In the genomic region with DNA sequence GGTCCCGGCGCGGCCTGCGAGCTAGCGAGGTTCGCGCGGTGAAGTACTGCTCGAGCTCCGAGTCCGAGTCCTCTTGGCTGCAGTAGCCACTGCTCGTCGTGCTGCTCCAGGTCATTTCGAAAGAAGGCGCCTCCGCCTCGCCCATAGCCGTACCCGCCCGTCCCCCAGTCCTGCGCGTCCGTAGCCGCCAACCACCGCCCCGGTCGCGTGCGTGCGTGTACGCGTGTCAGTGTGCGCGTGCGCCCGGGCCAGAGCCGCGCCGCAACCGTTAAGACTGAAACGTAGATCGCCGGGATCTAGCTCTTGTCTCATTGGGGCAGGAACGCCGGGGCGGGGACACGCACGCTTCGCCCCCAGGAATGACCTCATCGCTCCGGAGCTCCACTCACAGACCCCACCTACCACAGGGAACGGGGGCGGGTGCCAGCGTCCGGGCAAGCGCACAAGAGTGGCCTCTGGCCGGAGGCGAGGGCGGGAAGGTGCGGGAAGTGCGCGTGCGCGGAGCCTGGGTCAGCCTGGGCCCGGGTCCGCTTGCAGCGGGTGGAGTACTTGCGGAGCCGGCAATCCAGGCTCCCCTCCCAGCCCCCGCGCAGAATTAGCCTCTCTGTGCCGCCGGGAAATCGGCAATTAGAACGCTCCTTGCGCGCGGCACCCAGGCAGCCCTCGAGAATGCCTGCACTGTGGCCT, we compare ENCODE assay signal across 8 cellular contexts. TPM values are rescaled to one million over a fixed set of nuclear protein-coding genes. Genes with fewer than 3 reads are reported as not detected.
DNase-seq lines count a peak whose midpoint lies in the region; ATAC-seq, FAIRE-seq and TF ChIP-seq lines count a peak whose summit lies in the region.

No MANE protein-coding gene starts in this region.

- BruUV-seq in HepG2 (replicated peaks; lab: Mats Ljungman, UMichigan) = no TSS peak

- H2AFZ ChIP-seq in HepG2 (ENCODE audit: low read length) = no peak overlapping the region

- H3K4me3 ChIP-seq in HepG2 (replicated peaks in 1 of 3; ENCODE audit: insufficient read depth in 1 of 3, low read depth in 2 of 3, low read length in 3 of 3) = peak overlapping the region; percentile 86 to 89 (median 88); a peak in 5 of 6 replicates

- H3K36me3 ChIP-seq in HepG2 (replicated peaks in 1 of 2; ENCODE audit: control insufficient read depth in 1 of 2, insufficient read depth in 2 of 2, low read length in 2 of 2) = peaks cover 3 to 12% of the 10 kb centered on the region in 2 experiments; a peak in 2 of 5 replicates

- H3K9me3 ChIP-seq in HepG2 (ENCODE audit: low read length) = no peaks in the 10 kb centered on the region

- ATAC-seq in GM19372 (IDR thresholded peaks at IDR 0.05; ENCODE audit: low read depth, unreplicated experiment) (peak; percentile 67), HG03521 (IDR thresholded peaks at IDR 0.05; ENCODE audit: unreplicated experiment) (peak; percentile 71), HepG2 (peak; percentile 89)

- DNase-seq in NCI-H69 (lab: John Stamatoyannopoulos, UW) (peak; percentile 98), dedifferentiated amniotic fluid mesenchymal stem cell (ENCODE audit: extremely low spot score) (peak; percentile 99), HepG2 (ENCODE audit: low spot score) (peak; percentile 98)
- peak; percentile 89 for DNase-seq in activated CD4-positive, alpha-beta T cell treated with anti-CD3 and anti-CD28 coated beads, Interleukin-2, amount 50 U/mL, for 1 hour
- peak; percentile 94 for DNase-seq in stimulated activated CD4-positive, alpha-beta T cell treated with anti-CD3 and anti-CD28 coated beads, Interleukin-2, amount 100 ng/mL, for 48 hours

- intact Hi-C loops in HepG2 (cut with micrococcal nuclease; ENCODE audit: unreplicated experiment) = no loop called here

- peaks cover 58% of the 10 kb centered on the region for H3K4me1 ChIP-seq in HepG2 (ENCODE audit: insufficient read depth, low read length)

- CTCF ChIA-PET in HepG2 (lab: Yijun Ruan, JAX; ENCODE audit: low intra/inter-chr PET ratio, low total read pairs) = no interaction called here

- H3K79me2 ChIP-seq in HepG2 (ENCODE audit: insufficient read depth, low read length) = peaks cover 41% of the 10 kb centered on the region

- peaks cover 1 to 2% of the 10 kb centered on the region in 2 experiments; a peak in 1 of 5 replicates for H3K27me3 ChIP-seq in HepG2 (ENCODE audit: control insufficient read depth in 1 of 2, insufficient read depth in 2 of 2, low read length in 2 of 2)

- POLR2A ChIA-PET in HepG2 (lab: Yijun Ruan, JAX) = interaction anchor here (0.7 to 4.7 kb wide), 35 partner anchors 9 to 1162 kb away, joined by 3 to 66 read pairs (median 6); a partner anchor contains a TSS

- 0% methylated on average over 4 of the region's 79 CpGs for WGBS in HepG2 (ENCODE audit: low lambda C conversion rate)

- peak overlapping the region; percentile 97 for H3K27ac ChIP-seq in C4-2B
- H3K27ac ChIP-seq in HepG2 (ENCODE audit: extremely low read length, insufficient read depth, low read length) = peak overlapping the region; percentile 85

- in situ Hi-C loops in HepG2 (cut with HindIII; ENCODE audit: extremely low pct_ligation_motif_present, low pct_unique_long_range_greater_than_20kb) = no loop called here

- no peak; the same call in 1 of the 2 replicates for TF ChIP-seq RAD21 in HepG2 (CRISPR knock-in tag; IDR thresholded peaks at IDR 0.05)

- peak in 1 of 2 experiments; percentile 61; a peak in 2 of 4 replicates for TF ChIP-seq POLR2A in HepG2 (IDR thresholded peaks at IDR 0.05; ENCODE audit: insufficient read depth in 1 of 2, low read depth in 2 of 2, low read length in 2 of 2)

- peak overlapping the region; percentile 97 for H3K4me2 ChIP-seq in HepG2 (ENCODE audit: low read depth, low read length)

- FAIRE-seq in HepG2 (lab: Jason Lieb, UNC) = peak; percentile 94

- TF ChIP-seq CTCF in C4-2B (conservative IDR thresholded peaks at IDR 0.05) (no peak), HepG2 (CRISPR knock-in tag; IDR thresholded peaks at IDR 0.05) (peak; percentile 2; the same call in 1 of the 2 replicates)

- peak overlapping the region; percentile 95 for H3K9ac ChIP-seq in HepG2 (ENCODE audit: insufficient read depth, low read depth, low read length)

- H4K20me1 ChIP-seq in HepG2 (ENCODE audit: insufficient read depth, low read length) = peaks cover 12% of the 10 kb centered on the region

- TF ChIP-seq EP300 in HepG2 (IDR thresholded peaks at IDR 0.05; ENCODE audit: low read depth in 2 of 2, low read length in 2 of 2) = no peak
- TF ChIP-seq EP300 in HepG2 (CRISPR knock-in tag; IDR thresholded peaks at IDR 0.05; ENCODE audit: borderline replicate concordance) = no peak

RNA-seq across cellular contexts. Expression of a gene that starts 3.3 kb away (rescaled TPM):
- 7.7 and 10.2 TPM in 2 replicates for total RNA-seq in HepG2 (2016; rRNA removed; fragmentation: Illumina TruSeq; extraction: Trizol)
- total RNA-seq in HepG2 (2016; cell fraction: cytosol; rRNA removed; fragmentation: Illumina TruSeq; extraction: Trizol; ENCODE audit: low read depth) = 2.7 TPM in 2 replicates
- total RNA-seq in HepG2 (2016; cell fraction: insoluble cytoplasmic fraction; rRNA removed; fragmentation: Illumina TruSeq; extraction: Trizol) = 7.2 and 11.0 TPM in 2 replicates
- 5.2 and 5.8 TPM in 2 replicates for total RNA-seq in HepG2 (2016; cell fraction: membrane; rRNA removed; fragmentation: Illumina TruSeq; extraction: Trizol)
- total RNA-seq in HepG2 (2016; cell fraction: nucleus; rRNA removed; fragmentation: Illumina TruSeq; extraction: Trizol) = 13.0 and 14.3 TPM in 2 replicates
- polyA plus RNA-seq in HepG2 (2011; rRNA removed) = 27.5 and 28.6 TPM in 2 replicates
- polyA plus RNA-seq in HepG2 (2011; cell fraction: cytosol; rRNA removed) = 23.8 and 31.2 TPM in 2 replicates
- 38.6 and 41.6 TPM in 2 replicates for polyA plus RNA-seq in HepG2 (2011; cell fraction: nucleus; rRNA removed)
- polyA plus RNA-seq in HepG2 (2012) = 11.2 and 17.2 TPM in 2 replicates
- polyA plus RNA-seq in HepG2 (2016; cell fraction: cytosol; fragmentation: Illumina TruSeq; extraction: Trizol; ENCODE audit: low read depth) = 2.5 and 2.6 TPM in 2 replicates
- polyA plus RNA-seq in HepG2 (2016; cell fraction: insoluble cytoplasmic fraction; fragmentation: Illumina TruSeq; extraction: Trizol; ENCODE audit: low read depth) = 7.5 and 8.1 TPM in 2 replicates
- polyA plus RNA-seq in HepG2 (2016; cell fraction: membrane; fragmentation: Illumina TruSeq; extraction: Trizol; ENCODE audit: low read depth) = 3.3 TPM in 2 replicates
- polyA plus RNA-seq in HepG2 (2016; cell fraction: nucleus; fragmentation: Illumina TruSeq; extraction: Trizol; ENCODE audit: insufficient read depth, low read depth) = 32.3 and 32.6 TPM in 2 replicates
- 14.7 and 35.5 TPM in 2 replicates for polyA minus RNA-seq in HepG2 (2011; rRNA and poly(A)+ RNA removed; ENCODE audit: low replicate concordance)
- 4.9 and 5.4 TPM in 2 replicates for polyA minus RNA-seq in HepG2 (2011; cell fraction: cytosol; rRNA and poly(A)+ RNA removed)
- 9.9 and 10.0 TPM in 2 replicates for polyA minus RNA-seq in HepG2 (2011; cell fraction: nucleus; rRNA and poly(A)+ RNA removed)

RNA-seq across cellular contexts. Expression of a gene that starts 8.2 kb away (rescaled TPM):
- total RNA-seq in HepG2 (2016; rRNA removed; fragmentation: Illumina TruSeq; extraction: Trizol) = 0.49 and 0.60 TPM in 2 replicates
- total RNA-seq in HepG2 (2016; cell fraction: cytosol; rRNA removed; fragmentation: Illumina TruSeq; extraction: Trizol; ENCODE audit: low read depth) = 0.40 and 0.53 TPM in 2 replicates
- total RNA-seq in HepG2 (2016; cell fraction: insoluble cytoplasmic fraction; rRNA removed; fragmentation: Illumina TruSeq; extraction: Trizol) = 0.33 and 0.56 TPM in 2 replicates
- 0.15 and 0.52 TPM in 2 replicates for total RNA-seq in HepG2 (2016; cell fraction: membrane; rRNA removed; fragmentation: Illumina TruSeq; extraction: Trizol)
- total RNA-seq in HepG2 (2016; cell fraction: nucleus; rRNA removed; fragmentation: Illumina TruSeq; extraction: Trizol) = 0.44 and 1.2 TPM in 2 replicates
- 0.74 and 1.8 TPM in 2 replicates for polyA plus RNA-seq in HepG2 (2011; rRNA removed)
- polyA plus RNA-seq in HepG2 (2011; cell fraction: cytosol; rRNA removed) = 0.30 and 0.62 TPM in 2 replicates
- polyA plus RNA-seq in HepG2 (2011; cell fraction: nucleus; rRNA removed) = 6.6 and 8.0 TPM in 2 replicates
- 0.51 and 1.8 TPM in 2 replicates for polyA plus RNA-seq in HepG2 (2012)
- polyA plus RNA-seq in HepG2 (2016; cell fraction: cytosol; fragmentation: Illumina TruSeq; extraction: Trizol; ENCODE audit: low read depth) = 0.24 and 0.28 TPM in 2 replicates
- not detected in 2 replicates for polyA plus RNA-seq in HepG2 (2016; cell fraction: insoluble cytoplasmic fraction; fragmentation: Illumina TruSeq; extraction: Trizol; ENCODE audit: low read depth)
- polyA plus RNA-seq in HepG2 (2016; cell fraction: membrane; fragmentation: Illumina TruSeq; extraction: Trizol; ENCODE audit: low read depth) = 0.17 and 0.38 TPM in 2 replicates
- 1.5 and 2.3 TPM in 2 replicates for polyA plus RNA-seq in HepG2 (2016; cell fraction: nucleus; fragmentation: Illumina TruSeq; extraction: Trizol; ENCODE audit: insufficient read depth, low read depth)
- polyA minus RNA-seq in HepG2 (2011; rRNA and poly(A)+ RNA removed; ENCODE audit: low replicate concordance) = 0.54 and 0.56 TPM in 2 replicates
- polyA minus RNA-seq in HepG2 (2011; cell fraction: cytosol; rRNA and poly(A)+ RNA removed) = not detected in 2 replicates
- polyA minus RNA-seq in HepG2 (2011; cell fraction: nucleus; rRNA and poly(A)+ RNA removed) = 0.50 and 0.52 TPM in 2 replicates

RNA-seq across cellular contexts. Expression of a gene that starts 9.3 kb away (rescaled TPM):
- total RNA-seq in HepG2 (2016; rRNA removed; fragmentation: Illumina TruSeq; extraction: Trizol) = 35.9 and 36.7 TPM in 2 replicates
- 71.2 and 71.5 TPM in 2 replicates for total RNA-seq in HepG2 (2016; cell fraction: cytosol; rRNA removed; fragmentation: Illumina TruSeq; extraction: Trizol; ENCODE audit: low read depth)
- total RNA-seq in HepG2 (2016; cell fraction: insoluble cytoplasmic fraction; rRNA removed; fragmentation: Illumina TruSeq; extraction: Trizol) = 33.2 and 36.7 TPM in 2 replicates
- total RNA-seq in HepG2 (2016; cell fraction: membrane; rRNA removed; fragmentation: Illumina TruSeq; extraction: Trizol) = 83.6 and 94.5 TPM in 2 replicates
- 16.6 and 17.7 TPM in 2 replicates for total RNA-seq in HepG2 (2016; cell fraction: nucleus; rRNA removed; fragmentation: Illumina TruSeq; extraction: Trizol)
- polyA plus RNA-seq in HepG2 (2011; rRNA removed) = 38.5 and 39.1 TPM in 2 replicates
- polyA plus RNA-seq in HepG2 (2011; cell fraction: cytosol; rRNA removed) = 42.4 and 45.2 TPM in 2 replicates
- polyA plus RNA-seq in HepG2 (2011; cell fraction: nucleus; rRNA removed) = 12.4 and 16.2 TPM in 2 replicates
- polyA plus RNA-seq in HepG2 (2012) = 15.6 and 21.1 TPM in 2 replicates
- polyA plus RNA-seq in HepG2 (2016; cell fraction: cytosol; fragmentation: Illumina TruSeq; extraction: Trizol; ENCODE audit: low read depth) = 124 and 125 TPM in 2 replicates
- 51.0 and 54.1 TPM in 2 replicates for polyA plus RNA-seq in HepG2 (2016; cell fraction: insoluble cytoplasmic fraction; fragmentation: Illumina TruSeq; extraction: Trizol; ENCODE audit: low read depth)
- 95.2 and 102 TPM in 2 replicates for polyA plus RNA-seq in HepG2 (2016; cell fraction: membrane; fragmentation: Illumina TruSeq; extraction: Trizol; ENCODE audit: low read depth)
- 42.2 and 43.7 TPM in 2 replicates for polyA plus RNA-seq in HepG2 (2016; cell fraction: nucleus; fragmentation: Illumina TruSeq; extraction: Trizol; ENCODE audit: insufficient read depth, low read depth)
- 25.7 and 41.9 TPM in 2 replicates for polyA minus RNA-seq in HepG2 (2011; rRNA and poly(A)+ RNA removed; ENCODE audit: low replicate concordance)
- polyA minus RNA-seq in HepG2 (2011; cell fraction: cytosol; rRNA and poly(A)+ RNA removed) = 7.9 and 8.1 TPM in 2 replicates
- polyA minus RNA-seq in HepG2 (2011; cell fraction: nucleus; rRNA and poly(A)+ RNA removed) = 5.0 and 5.5 TPM in 2 replicates

RNA-seq across cellular contexts. Expression of a gene that starts 13.3 kb away (rescaled TPM):
- 25.3 and 30.6 TPM in 2 replicates for total RNA-seq in HepG2 (2016; rRNA removed; fragmentation: Illumina TruSeq; extraction: Trizol)
- total RNA-seq in HepG2 (2016; cell fraction: cytosol; rRNA removed; fragmentation: Illumina TruSeq; extraction: Trizol; ENCODE audit: low read depth) = 8.8 and 10.0 TPM in 2 replicates
- total RNA-seq in HepG2 (2016; cell fraction: insoluble cytoplasmic fraction; rRNA removed; fragmentation: Illumina TruSeq; extraction: Trizol) = 30.7 and 30.9 TPM in 2 replicates
- 12.0 and 12.5 TPM in 2 replicates for total RNA-seq in HepG2 (2016; cell fraction: membrane; rRNA removed; fragmentation: Illumina TruSeq; extraction: Trizol)
- 18.9 and 19.6 TPM in 2 replicates for total RNA-seq in HepG2 (2016; cell fraction: nucleus; rRNA removed; fragmentation: Illumina TruSeq; extraction: Trizol)
- polyA plus RNA-seq in HepG2 (2011; rRNA removed) = 51.4 and 52.7 TPM in 2 replicates
- 34.7 and 41.4 TPM in 2 replicates for polyA plus RNA-seq in HepG2 (2011; cell fraction: cytosol; rRNA removed)
- polyA plus RNA-seq in HepG2 (2011; cell fraction: nucleus; rRNA removed) = 127 and 140 TPM in 2 replicates
- polyA plus RNA-seq in HepG2 (2012) = 13.7 and 18.3 TPM in 2 replicates
- polyA plus RNA-seq in HepG2 (2016; cell fraction: cytosol; fragmentation: Illumina TruSeq; extraction: Trizol; ENCODE audit: low read depth) = 5.2 and 6.1 TPM in 2 replicates
- polyA plus RNA-seq in HepG2 (2016; cell fraction: insoluble cytoplasmic fraction; fragmentation: Illumina TruSeq; extraction: Trizol; ENCODE audit: low read depth) = 22.7 and 25.4 TPM in 2 replicates
- 7.5 and 10.8 TPM in 2 replicates for polyA plus RNA-seq in HepG2 (2016; cell fraction: membrane; fragmentation: Illumina TruSeq; extraction: Trizol; ENCODE audit: low read depth)
- 37.1 and 38.0 TPM in 2 replicates for polyA plus RNA-seq in HepG2 (2016; cell fraction: nucleus; fragmentation: Illumina TruSeq; extraction: Trizol; ENCODE audit: insufficient read depth, low read depth)
- polyA minus RNA-seq in HepG2 (2011; rRNA and poly(A)+ RNA removed; ENCODE audit: low replicate concordance) = 32.6 and 44.8 TPM in 2 replicates
- 11.1 and 13.9 TPM in 2 replicates for polyA minus RNA-seq in HepG2 (2011; cell fraction: cytosol; rRNA and poly(A)+ RNA removed)
- polyA minus RNA-seq in HepG2 (2011; cell fraction: nucleus; rRNA and poly(A)+ RNA removed) = 21.0 and 32.1 TPM in 2 replicates

RNA-seq across cellular contexts. Expression of a gene that starts 13.3 kb away (rescaled TPM):
- 9.1 and 17.2 TPM in 2 replicates for total RNA-seq in HepG2 (2016; rRNA removed; fragmentation: Illumina TruSeq; extraction: Trizol)
- total RNA-seq in HepG2 (2016; cell fraction: cytosol; rRNA removed; fragmentation: Illumina TruSeq; extraction: Trizol; ENCODE audit: low read depth) = 6.8 and 7.1 TPM in 2 replicates
- total RNA-seq in HepG2 (2016; cell fraction: insoluble cytoplasmic fraction; rRNA removed; fragmentation: Illumina TruSeq; extraction: Trizol) = 10.9 and 17.6 TPM in 2 replicates
- 8.0 and 11.0 TPM in 2 replicates for total RNA-seq in HepG2 (2016; cell fraction: membrane; rRNA removed; fragmentation: Illumina TruSeq; extraction: Trizol)
- total RNA-seq in HepG2 (2016; cell fraction: nucleus; rRNA removed; fragmentation: Illumina TruSeq; extraction: Trizol) = 14.5 and 17.6 TPM in 2 replicates
- 11.1 and 13.0 TPM in 2 replicates for polyA plus RNA-seq in HepG2 (2011; rRNA removed)
- 12.5 and 18.2 TPM in 2 replicates for polyA plus RNA-seq in HepG2 (2011; cell fraction: cytosol; rRNA removed)
- 19.9 and 20.1 TPM in 2 replicates for polyA plus RNA-seq in HepG2 (2011; cell fraction: nucleus; rRNA removed)
- 5.5 and 7.1 TPM in 2 replicates for polyA plus RNA-seq in HepG2 (2012)
- polyA plus RNA-seq in HepG2 (2016; cell fraction: cytosol; fragmentation: Illumina TruSeq; extraction: Trizol; ENCODE audit: low read depth) = 4.0 and 5.4 TPM in 2 replicates
- 7.6 and 9.4 TPM in 2 replicates for polyA plus RNA-seq in HepG2 (2016; cell fraction: insoluble cytoplasmic fraction; fragmentation: Illumina TruSeq; extraction: Trizol; ENCODE audit: low read depth)
- 5.1 and 6.2 TPM in 2 replicates for polyA plus RNA-seq in HepG2 (2016; cell fraction: membrane; fragmentation: Illumina TruSeq; extraction: Trizol; ENCODE audit: low read depth)
- polyA plus RNA-seq in HepG2 (2016; cell fraction: nucleus; fragmentation: Illumina TruSeq; extraction: Trizol; ENCODE audit: insufficient read depth, low read depth) = 21.6 and 22.2 TPM in 2 replicates
- 25.5 and 51.4 TPM in 2 replicates for polyA minus RNA-seq in HepG2 (2011; rRNA and poly(A)+ RNA removed; ENCODE audit: low replicate concordance)
- 3.2 and 4.9 TPM in 2 replicates for polyA minus RNA-seq in HepG2 (2011; cell fraction: cytosol; rRNA and poly(A)+ RNA removed)
- 8.7 and 11.7 TPM in 2 replicates for polyA minus RNA-seq in HepG2 (2011; cell fraction: nucleus; rRNA and poly(A)+ RNA removed)

Comparison
In these comparisons a context has a peak if more than half of its experiments do, and no peak if none do; other contexts are left out.
1. Peak in every context shown above with its lines: DNase-seq, ATAC-seq, H3K4me3 ChIP-seq and H3K27ac ChIP-seq.